ENCODE assay signal across 7 cellular contexts in genomic region chr11:65611028-65611757, GRCh38. TPM values are rescaled to one million over a fixed set of nuclear protein-coding genes. Genes with fewer than 3 reads are reported as not detected.
A peak's percentile ranks its signal among the peaks of the same experiment; 100 is the strongest.
DNase-seq lines count a peak whose midpoint lies in the region; ATAC-seq and FAIRE-seq lines count a peak whose summit lies in the region.

No MANE protein-coding gene starts in this region.

- peak overlapping the region; percentile 52 for H3K4me3 Mint-ChIP-seq in activated naive CD8-positive, alpha-beta T cell treated with anti-CD3 and anti-CD28 coated beads, Interleukin-2, amount 10 ng/mL, durations not matched to agents 7 days and 5 days
- peak overlapping the region; percentile 98 to 99 for H3K4me3 Mint-ChIP-seq in stimulated activated naive CD8-positive, alpha-beta T cell treated with anti-CD3 and anti-CD28 coated beads, Interleukin-15, amount 100 ng/mL, for 72 hours

- H3K27me3 Mint-ChIP-seq in activated naive CD8-positive, alpha-beta T cell treated with anti-CD3 and anti-CD28 coated beads, Interleukin-2, amount 10 ng/mL, durations not matched to agents 7 days and 5 days, result no peaks in the 10 kb centered on the region
- H3K27me3 Mint-ChIP-seq in stimulated activated naive CD8-positive, alpha-beta T cell treated with anti-CD3 and anti-CD28 coated beads, Interleukin-15, amount 100 ng/mL, for 72 hours, result no peaks in the 10 kb centered on the region

- H3K4me3 ChIP-seq in iPS-15b (ENCODE audit: low read depth, low read length), result no peak overlapping the region

- H3K9ac ChIP-seq in iPS-15b (ENCODE audit: low read depth, low read length), result peak overlapping the region; percentile 0

- no peaks in the 10 kb centered on the region for H3K4me1 ChIP-seq in iPS-15b (ENCODE audit: control insufficient read depth, insufficient read depth, low read length)

- peaks cover 2% of the 10 kb centered on the region for H3K27me3 ChIP-seq in iPS-15b (ENCODE audit: control insufficient read depth, insufficient read depth, low read length)

- no peaks in the 10 kb centered on the region for H3K9me3 Mint-ChIP-seq in activated naive CD8-positive, alpha-beta T cell treated with anti-CD3 and anti-CD28 coated beads, Interleukin-2, amount 10 ng/mL, durations not matched to agents 7 days and 5 days
- H3K9me3 Mint-ChIP-seq in stimulated activated naive CD8-positive, alpha-beta T cell treated with anti-CD3 and anti-CD28 coated beads, Interleukin-15, amount 100 ng/mL, for 72 hours, result no peaks in the 10 kb centered on the region

- peaks cover 6% of the 10 kb centered on the region for H3K36me3 Mint-ChIP-seq in activated naive CD8-positive, alpha-beta T cell treated with anti-CD3 and anti-CD28 coated beads, Interleukin-2, amount 10 ng/mL, durations not matched to agents 7 days and 5 days

- H3K4me1 Mint-ChIP-seq in activated naive CD8-positive, alpha-beta T cell treated with anti-CD3 and anti-CD28 coated beads, Interleukin-2, amount 10 ng/mL, durations not matched to agents 7 days and 5 days, result peaks cover 20% of the 10 kb centered on the region
- H3K4me1 Mint-ChIP-seq in stimulated activated naive CD8-positive, alpha-beta T cell treated with anti-CD3 and anti-CD28 coated beads, Interleukin-15, amount 100 ng/mL, for 72 hours, result peaks cover 53% of the 10 kb centered on the region

- peak overlapping the region; percentile 47 for H3K27ac Mint-ChIP-seq in activated naive CD8-positive, alpha-beta T cell treated with anti-CD3 and anti-CD28 coated beads, Interleukin-2, amount 10 ng/mL, durations not matched to agents 7 days and 5 days
- peak overlapping the region in 1 of 2 donors; percentile 80 for H3K27ac Mint-ChIP-seq in stimulated activated naive CD8-positive, alpha-beta T cell treated with anti-CD3 and anti-CD28 coated beads, Interleukin-15, amount 100 ng/mL, for 72 hours

- POLR2A ChIA-PET in activated naive CD8-positive, alpha-beta T cell treated with anti-CD3 and anti-CD28 coated beads, Interleukin-2, amount 10 ng/mL, durations not matched to agents 7 days and 5 days (lab: Charles Lee), result interaction anchor here (1.3 to 2.1 kb wide), 3 partner anchors 14 to 42 kb away, joined by 4 to 8 read pairs (median 7); partner anchors contain the start of gene SIPA1

- FAIRE-seq in RCC 7860 (lab: Jason Lieb, UNC), result no peak

- no peak for ATAC-seq in activated naive CD8-positive, alpha-beta T cell treated with anti-CD3 and anti-CD28 coated beads, Interleukin-2, amount 10 ng/mL, durations not matched to agents 7 days and 5 days (ENCODE audit: low read depth)
- no peak for ATAC-seq in stimulated activated naive CD8-positive, alpha-beta T cell treated with anti-CD3 and anti-CD28 coated beads, Interleukin-15, amount 100 ng/mL, for 72 hours

- peaks cover 4% of the 10 kb centered on the region for H3K36me3 ChIP-seq in iPS-15b (ENCODE audit: control insufficient read depth, insufficient read depth, low read length)

- peak; percentile 84 to 87 for DNase-seq in Kasumi-1 (lab: John Stamatoyannopoulos, UW)
- DNase-seq in activated naive CD8-positive, alpha-beta T cell treated with anti-CD3 and anti-CD28 coated beads, Interleukin-2, amount 10 ng/mL, durations not matched to agents 7 days and 5 days, result no peak
- no peak for DNase-seq in stimulated activated naive CD8-positive, alpha-beta T cell treated with anti-CD3 and anti-CD28 coated beads, Interleukin-15, amount 100 ng/mL, for 72 hours
- DNase-seq in SHP77 treated with DMSO at 0.1 percent for 48 hours (lab: John Stamatoyannopoulos, UW), result no peak
- no peak for DNase-seq in NCI-H2196 (lab: John Stamatoyannopoulos, UW; ENCODE audit: unreplicated experiment)
- no peak for DNase-seq in RCC 7860 (ENCODE audit: low spot score)

- H3K9me3 ChIP-seq in iPS-15b (ENCODE audit: control insufficient read depth, insufficient read depth, low read length), result no peaks in the 10 kb centered on the region

RNA-seq across cellular contexts. Expression of gene MAP3K11, which starts 2.8 kb away (rescaled TPM):
- total RNA-seq in activated naive CD8-positive, alpha-beta T cell treated with anti-CD3 and anti-CD28 coated beads, Interleukin-2, amount 10 ng/mL, durations not matched to agents 7 days and 5 days, result 10 to 100 TPM; 69.9 to 73.1 TPM

RNA-seq across cellular contexts. Expression of gene PCNX3, which starts 4.4 kb away (rescaled TPM):
- 10 to 100 TPM; 57.2 to 60.2 TPM for total RNA-seq in activated naive CD8-positive, alpha-beta T cell treated with anti-CD3 and anti-CD28 coated beads, Interleukin-2, amount 10 ng/mL, durations not matched to agents 7 days and 5 days

RNA-seq across cellular contexts. Expression of gene KCNK7, which starts 15.6 kb away (rescaled TPM):
- 1 to 10 TPM in 1 of 2 experiments, under 1 TPM in 1; 0.96 to 1.0 TPM for total RNA-seq in activated naive CD8-positive, alpha-beta T cell treated with anti-CD3 and anti-CD28 coated beads, Interleukin-2, amount 10 ng/mL, durations not matched to agents 7 days and 5 days

RNA-seq across cellular contexts. Expression of gene SIPA1, which starts 26.7 kb away (rescaled TPM):
- total RNA-seq in activated naive CD8-positive, alpha-beta T cell treated with anti-CD3 and anti-CD28 coated beads, Interleukin-2, amount 10 ng/mL, durations not matched to agents 7 days and 5 days, result 100 to 1,000 TPM; 245 to 266 TPM

RNA-seq across cellular contexts. Expression of gene EHBP1L1, which starts 35.3 kb away (rescaled TPM):
- total RNA-seq in activated naive CD8-positive, alpha-beta T cell treated with anti-CD3 and anti-CD28 coated beads, Interleukin-2, amount 10 ng/mL, durations not matched to agents 7 days and 5 days, result 100 to 1,000 TPM; 118 to 120 TPM

Comparison
In these comparisons a context has a peak if more than half of its experiments do, and no peak if none do; other contexts are left out.
1. DNase-seq: peak in Kasumi-1 (2 of 2); none in activated naive CD8-positive, alpha-beta T cell treated with anti-CD3 and anti-CD28 coated beads, Interleukin-2, amount 10 ng/mL, durations not matched to agents 7 days and 5 days (single experiment), stimulated activated naive CD8-positive, alpha-beta T cell treated with anti-CD3 and anti-CD28 coated beads, Interleukin-15, amount 100 ng/mL, for 72 hours (0 of 2), SHP77 treated with DMSO at 0.1 percent for 48 hours (single experiment), NCI-H2196 (single experiment) and RCC 7860 (single experiment).